In genomic region chr12:120060196-120060595, GRCh38 we compare ENCODE assay signal across 27 cellular contexts. TPM values are rescaled to one million over a fixed set of nuclear protein-coding genes. Genes with fewer than 3 reads are reported as not detected.
A peak's percentile ranks its signal among the peaks of the same experiment; 100 is the strongest.
DNase-seq lines count a peak whose midpoint lies in the region; ATAC-seq and TF ChIP-seq lines count a peak whose summit lies in the region.
"Had no signal": no experiment of that assay in that cellular context is flagged by ENCODE, and none has a peak within 500 bp of the region (broad histone marks: within the 10 kb centered on the region; RNA-seq: fewer than 3 reads in every experiment).

No MANE protein-coding gene starts in this region.

- peaks cover 27% of the 10 kb centered on the region for H3K36me3 Mint-ChIP-seq in activated T-helper 1 cell treated with anti-CD3 and anti-CD28 coated beads, Interleukin-12 subunit alpha, Interleukin-12 subunit beta, Interleukin-2, Interleukin-4 antibody, amounts not matched to agents 30 ng/mL and 10 ng/mL and 1 ng/mL, durations not matched to agents 14 hours and 24 hours and 36 hours (ENCODE audit: low read depth)
- H3K36me3 Mint-ChIP-seq in mesothelial cell of epicardium = no peaks in the 10 kb centered on the region
- H3K36me3 Mint-ChIP-seq in naive thymus-derived CD8-positive, alpha-beta T cell = peaks cover 0 to 39% (median 15%) of the 10 kb centered on the region in 3 donors

- intact Hi-C loops in activated T-helper 1 cell treated with anti-CD3 and anti-CD28 coated beads, Interleukin-12 subunit alpha, Interleukin-12 subunit beta, Interleukin-2, Interleukin-4 antibody, amounts not matched to agents 30 ng/mL and 10 ng/mL and 1 ng/mL, durations not matched to agents 14 hours and 24 hours and 36 hours (cut with micrococcal nuclease) = no loop called here
- intact Hi-C loops in esophagus squamous epithelium (cut with DNase I) = no loop called here

- no peak overlapping the region for H3K4me3 ChIP-seq in esophagus squamous epithelium
- H3K4me3 ChIP-seq: BLaER1, body of pancreas, heart left ventricle, lower lobe of right lung, tibial nerve had no signal

- no peak overlapping the region for H3K4me3 Mint-ChIP-seq in activated T-helper 1 cell treated with anti-CD3 and anti-CD28 coated beads, Interleukin-12 subunit alpha, Interleukin-12 subunit beta, Interleukin-2, Interleukin-4 antibody, amounts not matched to agents 30 ng/mL and 10 ng/mL and 1 ng/mL, durations not matched to agents 14 hours and 24 hours and 36 hours
- H3K4me3 Mint-ChIP-seq in mesothelial cell of epicardium = no peak overlapping the region
- no peak overlapping the region for H3K4me3 Mint-ChIP-seq in naive thymus-derived CD8-positive, alpha-beta T cell
- H3K4me3 Mint-ChIP-seq: activated CD8-positive, alpha-beta T cell treated with anti-CD3 and anti-CD28 coated beads for 36 hours; nephron had no signal

- DNase-seq in NCI-H226 = peak; percentile 32
- DNase-seq in activated T-helper 1 cell treated with anti-CD3 and anti-CD28 coated beads, Interleukin-12 subunit alpha, Interleukin-12 subunit beta, Interleukin-2, Interleukin-4 antibody, amounts not matched to agents 30 ng/mL and 10 ng/mL and 1 ng/mL, durations not matched to agents 14 hours and 24 hours and 36 hours (ENCODE audit: low spot score) = no peak
- DNase-seq in esophagus squamous epithelium (lab: John Stamatoyannopoulos, UW) = no peak
- DNase-seq in mesothelial cell of epicardium (ENCODE audit: low spot score in 2 of 2, unreplicated experiment in 2 of 2) = no peak
- no peak for DNase-seq in naive thymus-derived CD8-positive, alpha-beta T cell
- no peak for DNase-seq in EL
- DNase-seq: activated CD8-positive, alpha-beta memory T cell treated with anti-CD3 and anti-CD28 coated beads, Interleukin-2, amount 50 U/mL, for 48 hours; activated CD8-positive, alpha-beta T cell treated with anti-CD3 and anti-CD28 coated beads for 36 hours; activated gamma-delta T cell; body of pancreas; DMS 273 treated with DMSO at 0.1 percent for 48 hours; foreskin melanocyte; heart left ventricle; KG1; lower lobe of right lung; NCI-H2029; NCI-H524 treated with DMSO at 0.1 percent for 48 hours; NK-92 treated with Interleukin-12 subunit alpha and Interleukin-12 subunit beta, amount 100 ng/mL, for 24 hours; PC-3; Right ventricle myocardium superior; stimulated activated CD4-positive, alpha-beta T cell treated with anti-CD3 and anti-CD28 coated beads, Interleukin-15, amount 100 ng/mL, for 24 hours; stimulated activated CD4-positive, alpha-beta T cell treated with anti-CD3 and anti-CD28 coated beads, Interleukin-4, amount 100 ng/mL, for 4 hours had no signal

- TF ChIP-seq CTCF in esophagus squamous epithelium (IDR thresholded peaks at IDR 0.05) (no peak), mesothelial cell of epicardium (IDR thresholded peaks at IDR 0.05; ENCODE audit: unreplicated experiment) (no peak)

- no peaks in the 10 kb centered on the region for H3K27me3 ChIP-seq in esophagus squamous epithelium
- H3K27me3 ChIP-seq: BLaER1, body of pancreas, tibial nerve had no signal

- no peak for TF ChIP-seq POLR2A in esophagus squamous epithelium (IDR thresholded peaks at IDR 0.05)

- peak overlapping the region; percentile 48 to 69 (median 59) for H3K27ac ChIP-seq in esophagus squamous epithelium
- H3K27ac ChIP-seq: BLaER1, body of pancreas, heart left ventricle, lower lobe of right lung, tibial nerve had no signal

- peaks cover 0 to 43% (median 10%) of the 10 kb centered on the region in 3 donors for H3K4me1 ChIP-seq in esophagus squamous epithelium
- H3K4me1 ChIP-seq: BLaER1, body of pancreas, lower lobe of right lung, tibial nerve had no signal

- H3K27me3 Mint-ChIP-seq in activated T-helper 1 cell treated with anti-CD3 and anti-CD28 coated beads, Interleukin-12 subunit alpha, Interleukin-12 subunit beta, Interleukin-2, Interleukin-4 antibody, amounts not matched to agents 30 ng/mL and 10 ng/mL and 1 ng/mL, durations not matched to agents 14 hours and 24 hours and 36 hours (ENCODE audit: insufficient read depth) = no peaks in the 10 kb centered on the region
- H3K27me3 Mint-ChIP-seq in mesothelial cell of epicardium (ENCODE audit: low read depth) = no peaks in the 10 kb centered on the region
- no peaks in the 10 kb centered on the region for H3K27me3 Mint-ChIP-seq in naive thymus-derived CD8-positive, alpha-beta T cell
- H3K27me3 Mint-ChIP-seq: activated CD8-positive, alpha-beta T cell treated with anti-CD3 and anti-CD28 coated beads for 36 hours had no signal

- H3K36me3 ChIP-seq in esophagus squamous epithelium = peaks cover 0 to 8% (median 6%) of the 10 kb centered on the region in 3 donors
- H3K36me3 ChIP-seq: BLaER1, heart left ventricle, lower lobe of right lung, tibial nerve had no signal

- 50% methylated on average over 1 of the region's 1 CpG for WGBS in esophagus squamous epithelium, 2 donors

- H3K4me1 Mint-ChIP-seq in activated T-helper 1 cell treated with anti-CD3 and anti-CD28 coated beads, Interleukin-12 subunit alpha, Interleukin-12 subunit beta, Interleukin-2, Interleukin-4 antibody, amounts not matched to agents 30 ng/mL and 10 ng/mL and 1 ng/mL, durations not matched to agents 14 hours and 24 hours and 36 hours (ENCODE audit: low read depth) = peaks cover 16% of the 10 kb centered on the region
- H3K4me1 Mint-ChIP-seq in mesothelial cell of epicardium = peaks cover 33% of the 10 kb centered on the region
- H3K4me1 Mint-ChIP-seq in naive thymus-derived CD8-positive, alpha-beta T cell = peaks cover 0 to 2% (median 0%) of the 10 kb centered on the region in 4 donors

- no peaks in the 10 kb centered on the region for H3K9me3 Mint-ChIP-seq in activated T-helper 1 cell treated with anti-CD3 and anti-CD28 coated beads, Interleukin-12 subunit alpha, Interleukin-12 subunit beta, Interleukin-2, Interleukin-4 antibody, amounts not matched to agents 30 ng/mL and 10 ng/mL and 1 ng/mL, durations not matched to agents 14 hours and 24 hours and 36 hours
- no peaks in the 10 kb centered on the region for H3K9me3 Mint-ChIP-seq in mesothelial cell of epicardium
- H3K9me3 Mint-ChIP-seq in naive thymus-derived CD8-positive, alpha-beta T cell = no peaks in the 10 kb centered on the region
- H3K9me3 Mint-ChIP-seq: activated CD8-positive, alpha-beta T cell treated with anti-CD3 and anti-CD28 coated beads for 36 hours; nephron had no signal

- POLR2A ChIA-PET in naive thymus-derived CD8-positive, alpha-beta T cell (lab: Charles Lee) = interaction anchor here (0.7 kb wide), 1 partner anchor 39 kb away, joined by 3 read pairs; no protein-coding TSS in a partner anchor

- ATAC-seq in GM18873 (IDR thresholded peaks at IDR 0.05; ENCODE audit: low FRiP score, unreplicated experiment) = no peak
- no peak for ATAC-seq in naive thymus-derived CD8-positive, alpha-beta T cell
- ATAC-seq: activated CD4-positive, CD25-positive, alpha-beta regulatory T cell treated with anti-CD3 and anti-CD28 coated beads, Interleukin-2, amount 50 U/mL, for 24 hours; activated CD8-positive, alpha-beta T cell treated with anti-CD3 and anti-CD28 coated beads for 36 hours; body of pancreas; heart left ventricle; lower lobe of right lung; PC-3 had no signal

- H3K9me3 ChIP-seq in esophagus squamous epithelium = no peaks in the 10 kb centered on the region
- H3K9me3 ChIP-seq: BLaER1, body of pancreas, heart left ventricle, lower lobe of right lung, tibial nerve had no signal

- peak overlapping the region; percentile 34 for H3K27ac Mint-ChIP-seq in activated T-helper 1 cell treated with anti-CD3 and anti-CD28 coated beads, Interleukin-12 subunit alpha, Interleukin-12 subunit beta, Interleukin-2, Interleukin-4 antibody, amounts not matched to agents 30 ng/mL and 10 ng/mL and 1 ng/mL, durations not matched to agents 14 hours and 24 hours and 36 hours
- peak overlapping the region; percentile 12 for H3K27ac Mint-ChIP-seq in mesothelial cell of epicardium
- peak overlapping the region in 1 of 10 donors; percentile 43 for H3K27ac Mint-ChIP-seq in naive thymus-derived CD8-positive, alpha-beta T cell
- H3K27ac Mint-ChIP-seq: activated CD8-positive, alpha-beta T cell treated with anti-CD3 and anti-CD28 coated beads for 36 hours; nephron had no signal

RNA-seq across cellular contexts. Expression of gene RAB35, which starts 56.4 kb away (rescaled TPM):
- total RNA-seq in activated T-helper 1 cell treated with anti-CD3 and anti-CD28 coated beads, Interleukin-12 subunit alpha, Interleukin-12 subunit beta, Interleukin-2, Interleukin-4 antibody, amounts not matched to agents 30 ng/mL and 10 ng/mL and 1 ng/mL, durations not matched to agents 14 hours and 24 hours and 36 hours = 89.2 and 94.2 TPM in 2 replicates
- total RNA-seq in esophagus squamous epithelium = 10 to 100 TPM; 25.8 to 38.9 (median 32.0) TPM
- 28.1 to 36.5 TPM (median 33.2 TPM) in 3 replicates for total RNA-seq in mesothelial cell of epicardium
- total RNA-seq in naive thymus-derived CD8-positive, alpha-beta T cell = 10 to 100 TPM; 49.8 to 51.6 TPM
- 10 to 100 TPM; 10.2 to 14.1 (median 12.6) TPM for polyA plus RNA-seq in naive thymus-derived CD8-positive, alpha-beta T cell
